In genomic region chr5:145834554-145834916, GRCh38 we compare ENCODE assay signal across 9 cellular contexts. TPM values are rescaled to one million over a fixed set of nuclear protein-coding genes. Genes with fewer than 3 reads are reported as not detected.
DNase-seq lines count a peak whose midpoint lies in the region; ATAC-seq and TF ChIP-seq lines count a peak whose summit lies in the region.
"Had no signal": no experiment of that assay in that cellular context is flagged by ENCODE, and none has a peak within 500 bp of the region (broad histone marks: within the 10 kb centered on the region; RNA-seq: fewer than 3 reads in every experiment).

No MANE protein-coding gene starts in this region.

- H3K4me3 ChIP-seq in testis: peak overlapping the region; percentile 65 to 81

- TF ChIP-seq CTCF in testis (IDR thresholded peaks at IDR 0.05): no peak

- no peak for DNase-seq in activated CD4-positive, alpha-beta T cell treated with anti-CD3 and anti-CD28 coated beads for 36 hours
- no peak for DNase-seq in activated CD4-positive, alpha-beta T cell treated with anti-CD3 and anti-CD28 coated beads, Interleukin-2, amount 50 U/mL, for 4 hours
- DNase-seq in kidney glomerular epithelial cell (lab: John Stamatoyannopoulos, UW) (peak; percentile 54), testis (no peak), putamen (ENCODE audit: low spot score) (no peak), NCI-H187 treated with DMSO at 0.1 percent for 48 hours (lab: John Stamatoyannopoulos, UW) (no peak), germinal center (ENCODE audit: low spot score) (no peak)

- peak overlapping the region in 1 of 2 donors; percentile 16 for H3K27ac ChIP-seq in testis

- H3K27me3 Mint-ChIP-seq in activated CD4-positive, alpha-beta T cell treated with anti-CD3 and anti-CD28 coated beads for 36 hours: peaks cover 13% of the 10 kb centered on the region
- peaks cover 17% of the 10 kb centered on the region for H3K27me3 Mint-ChIP-seq in activated naive CD8-positive, alpha-beta T cell

- no peaks in the 10 kb centered on the region for H3K27me3 ChIP-seq in testis

- no peak for ATAC-seq in activated CD4-positive, alpha-beta T cell treated with anti-CD3 and anti-CD28 coated beads for 36 hours

- CTCF ChIA-PET in activated CD4-positive, alpha-beta T cell treated with anti-CD3 and anti-CD28 coated beads for 36 hours (lab: Charles Lee): interaction anchor here (0.6 to 1.5 kb wide), 4 partner anchors 8 to 171 kb away, joined by 3 to 12 read pairs (median 4); no protein-coding TSS in a partner anchor

- no peaks in the 10 kb centered on the region for H3K36me3 ChIP-seq in testis (ENCODE audit: low read depth, missing control alignments)

- no peaks in the 10 kb centered on the region for H3K9me3 Mint-ChIP-seq in activated CD4-positive, alpha-beta T cell treated with anti-CD3 and anti-CD28 coated beads for 36 hours (ENCODE audit: low read depth)
- no peaks in the 10 kb centered on the region for H3K9me3 Mint-ChIP-seq in activated naive CD8-positive, alpha-beta T cell (ENCODE audit: low read depth)

- H3K4me1 ChIP-seq in testis: peaks cover 16% of the 10 kb centered on the region

- H3K27ac Mint-ChIP-seq in activated CD4-positive, alpha-beta T cell treated with anti-CD3 and anti-CD28 coated beads for 36 hours: no peak overlapping the region
- no peak overlapping the region for H3K27ac Mint-ChIP-seq in activated naive CD8-positive, alpha-beta T cell

- TF ChIP-seq POLR2A in testis (IDR thresholded peaks at IDR 0.05): no peak

- intact Hi-C loops in activated CD4-positive, alpha-beta T cell treated with anti-CD3 and anti-CD28 coated beads for 36 hours (cut with DNase I, micrococcal nuclease): loop anchor here in 1 of 2 experiments (5.0 kb wide), 1 partner anchor 103 kb away; the partner anchor contains the start of gene SH3RF2
- intact Hi-C loops in testis (cut with DNase I; ENCODE audit: low total_unique reads): no loop called here

- no peaks in the 10 kb centered on the region for H3K9me3 ChIP-seq in testis

- peaks cover 11% of the 10 kb centered on the region for H3K4me1 Mint-ChIP-seq in activated CD4-positive, alpha-beta T cell treated with anti-CD3 and anti-CD28 coated beads for 36 hours
- peaks cover 8% of the 10 kb centered on the region for H3K4me1 Mint-ChIP-seq in activated naive CD8-positive, alpha-beta T cell (ENCODE audit: low read depth)

- 6 to 13% methylated on average over 10 of the region's 10 CpGs for WGBS in testis, 2 donors

- POLR2A ChIA-PET in activated CD4-positive, alpha-beta T cell treated with anti-CD3 and anti-CD28 coated beads for 36 hours (lab: Charles Lee): no interaction called here

- peak overlapping the region; percentile 32 for H3K4me3 Mint-ChIP-seq in activated CD4-positive, alpha-beta T cell treated with anti-CD3 and anti-CD28 coated beads for 36 hours
- H3K4me3 Mint-ChIP-seq in activated naive CD8-positive, alpha-beta T cell: peak overlapping the region; percentile 61

- no peaks in the 10 kb centered on the region for H3K36me3 Mint-ChIP-seq in activated CD4-positive, alpha-beta T cell treated with anti-CD3 and anti-CD28 coated beads for 36 hours (ENCODE audit: low read depth)
- H3K36me3 Mint-ChIP-seq in activated naive CD8-positive, alpha-beta T cell: no peaks in the 10 kb centered on the region

RNA-seq across cellular contexts. Expression of gene PRELID2, which starts 0.6 kb away (rescaled TPM):
- total RNA-seq in activated CD4-positive, alpha-beta T cell treated with anti-CD3 and anti-CD28 coated beads for 36 hours: 1 to 10 TPM; 3.2 to 3.3 TPM
- 10 to 100 TPM; 13.8 to 15.7 TPM for total RNA-seq in testis
- polyA plus RNA-seq in testis (ENCODE audit: insufficient read depth, low read depth, low replicate concordance): 2.9 TPM

RNA-seq across cellular contexts. Expression of gene GRXCR2, which starts 38.3 kb away (rescaled TPM):
- total RNA-seq in activated CD4-positive, alpha-beta T cell treated with anti-CD3 and anti-CD28 coated beads for 36 hours: not detected
- under 1 TPM in 1 of 2 donors, not detected in 1; 0.31 TPM for total RNA-seq in testis
- polyA plus RNA-seq in testis (ENCODE audit: insufficient read depth, low read depth, low replicate concordance): 0.99 TPM
- total RNA-seq: NCI-H460 had no signal
